ENCODE assay signal across 8 cellular contexts in genomic region chr15:57218826-57219576, GRCh38.
DNase-seq lines count a peak whose midpoint lies in the region; ATAC-seq and TF ChIP-seq lines count a peak whose summit lies in the region.

No MANE protein-coding gene starts in this region.

- no peak overlapping the region for H3K18ac ChIP-seq in trophoblast cell (ENCODE audit: low read length)

- no peak overlapping the region for H3K23ac ChIP-seq in trophoblast cell (ENCODE audit: low read length)

- H3K27ac Mint-ChIP-seq in chondrocyte (ENCODE audit: unreplicated experiment) = peak overlapping the region; percentile 88

- TF ChIP-seq POLR2A in uterus (IDR thresholded peaks at IDR 0.05) = no peak

- peaks cover 93% of the 10 kb centered on the region for H3K4me1 Mint-ChIP-seq in chondrocyte (ENCODE audit: low read depth)

- intact Hi-C loops in uterus (cut with DNase I; ENCODE audit: low total_unique reads) = no loop called here

- H3K14ac ChIP-seq in trophoblast cell (ENCODE audit: low read length) = no peak overlapping the region

- peaks cover 59% of the 10 kb centered on the region for H3F3A ChIP-seq in GM23248 (ENCODE audit: insufficient read depth)

- TF ChIP-seq CTCF in chondrocyte (IDR thresholded peaks at IDR 0.05) (no peak), uterus (IDR thresholded peaks at IDR 0.05) (no peak)

- H3K36me3 ChIP-seq in GM23248 (ENCODE audit: low read depth) (no peaks in the 10 kb centered on the region), neuron (ENCODE audit: insufficient read depth, low read length) (no peaks in the 10 kb centered on the region), uterus (no peaks in the 10 kb centered on the region), trophoblast cell (ENCODE audit: control insufficient read depth in 1 of 2, insufficient read depth in 2 of 2, low read length in 2 of 2) (no peaks in the 10 kb centered on the region)

- no peak overlapping the region for H2BK12ac ChIP-seq in trophoblast cell (ENCODE audit: low read length)

- H3K4ac ChIP-seq in trophoblast cell (ENCODE audit: low read depth, low read length) = no peak overlapping the region

- H3K79me1 ChIP-seq in trophoblast cell (ENCODE audit: low read length) = no peaks in the 10 kb centered on the region

- H2AK5ac ChIP-seq in trophoblast cell (ENCODE audit: low read length) = no peak overlapping the region

- no peak overlapping the region for H4K91ac ChIP-seq in trophoblast cell (ENCODE audit: low read depth, low read length)

- H4K20me1 ChIP-seq in GM23248 (ENCODE audit: insufficient read depth) = no peaks in the 10 kb centered on the region

- no peak overlapping the region for H2BK5ac ChIP-seq in trophoblast cell (ENCODE audit: low read depth, low read length, poor library complexity)

- no peak overlapping the region for H4K8ac ChIP-seq in trophoblast cell (ENCODE audit: low read depth, low read length)

- H3K4me1 ChIP-seq in GM23248 (ENCODE audit: insufficient read depth) (peaks cover 96% of the 10 kb centered on the region), neuron (ENCODE audit: insufficient read depth, low read length) (peaks cover 69% of the 10 kb centered on the region), uterus (peaks cover 0 to 31% of the 10 kb centered on the region in 2 donors), trophoblast cell (ENCODE audit: control insufficient read depth in 1 of 2, insufficient read depth in 2 of 2, low read length in 2 of 2) (peaks cover 0 to 2% of the 10 kb centered on the region in 2 experiments)

- WGBS in GM23248 (ENCODE audit: low coverage in 1 of 2, low lambda C conversion rate in 2 of 2, missing lambda C conversion rate in 2 of 2), 2 experiments = 2 to 7% methylated on average over 2 of the region's 2 CpGs
- no CpG with 5 or more reads among the region's 2 CpGs for WGBS in trophoblast cell (ENCODE audit: extremely low coverage, insufficient coverage, insufficient read length)

- H3K27ac ChIP-seq in GM23248 (peak overlapping the region; percentile 74), uterus (no peak overlapping the region), trophoblast cell (ENCODE audit: low read depth, low read length) (no peak overlapping the region)

- DNase-seq in GM23248 (peak; percentile 80), NCI-H2171 (lab: John Stamatoyannopoulos, UW) (peak; percentile 82), chondrocyte (ENCODE audit: low spot score) (no peak), uterus (no peak), trophoblast cell (no peak)
- DNase-seq in activated CD8-positive, alpha-beta memory T cell treated with anti-CD3 and anti-CD28 coated beads, Interleukin-2, amount 50 U/mL, for 48 hours = no peak

- no peak overlapping the region for H4K12ac ChIP-seq in trophoblast cell (ENCODE audit: low read depth, low read length)

- H3K27me3 Mint-ChIP-seq in chondrocyte (ENCODE audit: low read depth) = no peaks in the 10 kb centered on the region

- peak overlapping the region; percentile 56 for H3K9ac ChIP-seq in GM23248
- H3K9ac ChIP-seq in trophoblast cell (ENCODE audit: low read length) = no peak overlapping the region

- H3K4me3 ChIP-seq in GM23248 (peak overlapping the region; percentile 72), neuron (ENCODE audit: low read length) (peak overlapping the region; percentile 96), uterus (no peak overlapping the region), trophoblast cell (ENCODE audit: low read depth, low read length) (no peak overlapping the region)

- no peak for ATAC-seq in HG02840 (IDR thresholded peaks at IDR 0.05; ENCODE audit: low FRiP score, unreplicated experiment)

- H3K4me2 ChIP-seq in GM23248 (ENCODE audit: unreplicated experiment) = peak overlapping the region; percentile 76
- H3K4me2 ChIP-seq in trophoblast cell (ENCODE audit: low read length) = no peak overlapping the region

- H2AFZ ChIP-seq in GM23248 (no peak overlapping the region), neuron (ENCODE audit: low read depth, low read length) (no peak overlapping the region), trophoblast cell (ENCODE audit: insufficient read depth, low read length, poor library complexity) (no peak overlapping the region)

- H3K27me3 ChIP-seq in GM23248 (replicated peaks; ENCODE audit: insufficient read depth) (no peaks in the 10 kb centered on the region), neuron (ENCODE audit: insufficient read depth, low read length) (no peaks in the 10 kb centered on the region), uterus (no peaks in the 10 kb centered on the region), trophoblast cell (ENCODE audit: insufficient read depth, low read length) (no peaks in the 10 kb centered on the region)

- in situ Hi-C loops in GM23248 (cut with MboI) = no loop called here

- H3K9me3 ChIP-seq in GM23248 (ENCODE audit: low read depth) (no peaks in the 10 kb centered on the region), neuron (ENCODE audit: low read length) (no peaks in the 10 kb centered on the region), uterus (no peaks in the 10 kb centered on the region), trophoblast cell (ENCODE audit: insufficient read depth, low read depth, low read length) (no peaks in the 10 kb centered on the region)

- H3K9me3 Mint-ChIP-seq in chondrocyte (ENCODE audit: low read depth) = no peaks in the 10 kb centered on the region

- peak overlapping the region; percentile 52 for H3K4me3 Mint-ChIP-seq in chondrocyte (ENCODE audit: unreplicated experiment)

- H3K36me3 Mint-ChIP-seq in chondrocyte (ENCODE audit: low read depth) = no peaks in the 10 kb centered on the region

- H2BK120ac ChIP-seq in trophoblast cell (ENCODE audit: insufficient read depth, low read length, poor library complexity) = no peak overlapping the region

- no peaks in the 10 kb centered on the region for H3K9me2 ChIP-seq in GM23248 (ENCODE audit: insufficient read depth)

- H3K79me2 ChIP-seq in GM23248 (ENCODE audit: insufficient read depth) (peaks cover 84% of the 10 kb centered on the region), trophoblast cell (ENCODE audit: control insufficient read depth, insufficient read depth, low read length, poor library complexity) (no peaks in the 10 kb centered on the region)

Comparison
In these comparisons a context has a peak if more than half of its experiments do, and no peak if none do; other contexts are left out.
1. DNase-seq: peak in GM23248 (single experiment) and NCI-H2171 (single experiment); none in chondrocyte (single experiment), uterus (0 of 2), activated CD8-positive, alpha-beta memory T cell treated with anti-CD3 and anti-CD28 coated beads, Interleukin-2, amount 50 U/mL, for 48 hours (single experiment) and trophoblast cell (0 of 2).
2. H3K4me3 ChIP-seq: peak in GM23248 (single experiment) and neuron (single experiment); none in uterus (0 of 2) and trophoblast cell (single experiment).